17 cellular contexts compared by ENCODE assay signal in the genomic region with DNA sequence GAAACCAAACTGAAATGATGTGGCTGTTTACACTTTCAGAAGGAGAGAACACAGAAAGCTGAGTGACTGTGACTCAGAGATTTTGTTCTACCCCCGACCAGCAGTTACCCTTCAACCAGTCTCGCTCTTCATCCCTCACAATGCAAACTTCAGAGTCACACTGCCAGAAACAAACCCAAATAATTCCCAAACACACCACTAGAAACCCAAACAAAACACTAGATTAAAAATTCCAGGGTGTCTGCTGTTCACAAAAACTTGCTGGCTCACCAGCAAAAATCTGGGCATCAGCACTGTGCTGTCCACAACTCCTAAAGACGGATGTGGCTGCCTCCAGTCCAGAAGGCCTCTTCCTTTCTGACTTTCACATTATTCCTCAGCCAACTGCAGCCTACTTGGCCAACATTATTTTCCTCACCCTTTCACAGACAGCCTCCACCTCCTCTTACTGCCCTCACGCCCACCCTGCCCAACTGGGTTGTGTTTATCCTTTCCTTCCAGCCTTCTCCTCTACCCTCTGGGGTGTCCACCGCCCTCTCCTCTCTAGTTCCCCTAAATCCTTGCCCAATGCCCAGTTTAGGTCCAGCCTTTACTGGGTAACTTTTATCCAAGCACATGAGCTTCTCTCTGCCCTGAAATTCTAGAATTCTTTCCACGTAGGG.
DNase-seq lines count a peak whose midpoint lies in the region; ATAC-seq, FAIRE-seq and TF ChIP-seq lines count a peak whose summit lies in the region.
"Had no signal": no experiment of that assay in that cellular context is flagged by ENCODE, and none has a peak within 500 bp of the region (broad histone marks: within the 10 kb centered on the region; RNA-seq: fewer than 3 reads in every experiment).

No MANE protein-coding gene starts in this region.

- H3K9ac ChIP-seq in endothelial cell of umbilical vein (replicated peaks; ENCODE audit: extremely low read depth, insufficient read depth, low read length): no peak overlapping the region

- H3K4me1 Mint-ChIP-seq in glutamatergic neuron (ENCODE audit: low read depth, unreplicated experiment): peaks cover 5% of the 10 kb centered on the region

- no TSS peak for BruUV-seq in endothelial cell of umbilical vein (replicated peaks; lab: Mats Ljungman, UMichigan)

- intact Hi-C loops in endothelial cell of umbilical vein (cut with micrococcal nuclease): loop anchor here (1.0 kb wide), 1 partner anchor 9 kb away; no protein-coding TSS in a partner anchor

- POLR2A ChIA-PET in endothelial cell of umbilical vein (lab: Charles Lee): no interaction called here

- H3K36me3 ChIP-seq in endothelial cell of umbilical vein (ENCODE audit: control insufficient read depth in 2 of 2, extremely low read depth in 1 of 2, insufficient read depth in 2 of 2, low read length in 2 of 2): no peaks in the 10 kb centered on the region
- H3K36me3 ChIP-seq in thoracic aorta: no peaks in the 10 kb centered on the region
- H3K36me3 ChIP-seq in HAP-1 (replicated peaks): no peaks in the 10 kb centered on the region
- H3K36me3 ChIP-seq: cardiac muscle cell had no signal

- H3K9me1 ChIP-seq in endothelial cell of umbilical vein (replicated peaks; ENCODE audit: control insufficient read depth, extremely low read depth, insufficient read depth, low read length): no peaks in the 10 kb centered on the region

- H3K27me3 Mint-ChIP-seq in glutamatergic neuron (ENCODE audit: unreplicated experiment): no peaks in the 10 kb centered on the region

- peak; percentile 56 for ATAC-seq in GM21381 (IDR thresholded peaks at IDR 0.05; ENCODE audit: unreplicated experiment)
- peak; percentile 57 for ATAC-seq in HG03354 (IDR thresholded peaks at IDR 0.05; ENCODE audit: poor library complexity, severe bottlenecking, unreplicated experiment)
- no peak for ATAC-seq in thoracic aorta (ENCODE audit: insufficient number of reproducible peaks, low FRiP score, low read depth)
- ATAC-seq: activated CD4-positive, CD25-positive, alpha-beta regulatory T cell treated with anti-CD3 and anti-CD28 coated beads, Interleukin-2, amount 50 U/mL, for 24 hours; activated T-cell treated with anti-CD3 and anti-CD28 coated beads, Interleukin-2, amount 50 U/mL, for 4 hours; esophagus mucosa had no signal

- H3K4me1 ChIP-seq in endothelial cell of umbilical vein (ENCODE audit: control insufficient read depth, extremely low read depth, insufficient read depth, low read length): peaks cover 10% of the 10 kb centered on the region
- peaks cover 5 to 42% of the 10 kb centered on the region in 2 donors for H3K4me1 ChIP-seq in thoracic aorta (ENCODE audit: control insufficient read depth in 1 of 2, low read depth in 2 of 2)
- H3K4me1 ChIP-seq in HAP-1: peaks cover 56% of the 10 kb centered on the region

- H4K20me1 ChIP-seq in endothelial cell of umbilical vein (replicated peaks; ENCODE audit: control insufficient read depth, extremely low read depth, insufficient read depth, low read length): peaks cover 2% of the 10 kb centered on the region

- no peaks in the 10 kb centered on the region for H3K9me3 Mint-ChIP-seq in glutamatergic neuron (ENCODE audit: unreplicated experiment)
- H3K9me3 Mint-ChIP-seq: activated T-cell treated with anti-CD3 and anti-CD28 coated beads, Interleukin-2, amount 50 U/mL, for 4 hours; natural killer cell treated with Interleukin-12 subunit alpha and Interleukin-12 subunit beta and Interleukin-15 and Interleukin-18, amount 100 ng/mL, for 72 hours had no signal

- in situ Hi-C loops in HAP-1 (cut with MboI; ENCODE audit: low sequenced_read_pairs): no loop called here

- no peak for TF ChIP-seq POLR2A in endothelial cell of umbilical vein (IDR thresholded peaks at IDR 0.05; ENCODE audit: low read depth, low read length)

- H3K27me3 ChIP-seq in endothelial cell of umbilical vein (ENCODE audit: control insufficient read depth in 2 of 2, insufficient read depth in 2 of 2, low read length in 2 of 2) (no peaks in the 10 kb centered on the region), thoracic aorta (replicated peaks; ENCODE audit: insufficient read depth) (no peaks in the 10 kb centered on the region), HAP-1 (ENCODE audit: low read depth) (no peaks in the 10 kb centered on the region)
- H3K27me3 ChIP-seq: cardiac muscle cell had no signal

- no peaks in the 10 kb centered on the region for H3K9me3 ChIP-seq in endothelial cell of umbilical vein (replicated peaks; ENCODE audit: control insufficient read depth, insufficient read depth, low read length)
- H3K9me3 ChIP-seq in thoracic aorta: no peaks in the 10 kb centered on the region
- no peaks in the 10 kb centered on the region for H3K9me3 ChIP-seq in HAP-1

- H3K27ac ChIP-seq in endothelial cell of umbilical vein (ENCODE audit: insufficient read depth, low read depth, low read length) (peak overlapping the region; percentile 31), thoracic aorta (peak overlapping the region; percentile 72 to 80)
- H3K27ac ChIP-seq: cardiac muscle cell had no signal

- dilution Hi-C loops in endothelial cell of umbilical vein (cut with MboI; ENCODE audit: extremely low pct_ligation_motif_present, low sequenced_read_pairs): no loop called here

- no peak overlapping the region for H3K4me3 Mint-ChIP-seq in glutamatergic neuron (ENCODE audit: unreplicated experiment)
- H3K4me3 Mint-ChIP-seq: activated T-cell treated with anti-CD3 and anti-CD28 coated beads, Interleukin-2, amount 50 U/mL, for 4 hours; natural killer cell treated with Interleukin-12 subunit alpha and Interleukin-12 subunit beta and Interleukin-15 and Interleukin-18, amount 100 ng/mL, for 72 hours had no signal

- FAIRE-seq in endothelial cell of umbilical vein (lab: Jason Lieb, UNC): peak; percentile 54
- FAIRE-seq: GM12891, small intestine had no signal

- H3K79me2 ChIP-seq in endothelial cell of umbilical vein (ENCODE audit: control insufficient read depth, insufficient read depth, low read length): peaks cover 45% of the 10 kb centered on the region

- CTCF ChIA-PET in endothelial cell of umbilical vein (lab: Charles Lee): interaction anchor here (1.0 kb wide), 1 partner anchor 191 kb away, joined by 3 read pairs; no protein-coding TSS in a partner anchor

- H2AFZ ChIP-seq in endothelial cell of umbilical vein (ENCODE audit: low read depth, low read length): peak overlapping the region; percentile 47

- H3K36me3 Mint-ChIP-seq in glutamatergic neuron (ENCODE audit: unreplicated experiment): no peaks in the 10 kb centered on the region
- H3K36me3 Mint-ChIP-seq: natural killer cell treated with Interleukin-12 subunit alpha and Interleukin-12 subunit beta and Interleukin-15 and Interleukin-18, amount 100 ng/mL, for 72 hours had no signal

- peak; percentile 61 for DNase-seq in endothelial cell of umbilical vein (ENCODE audit: low read depth, low spot score)
- DNase-seq in thoracic aorta (ENCODE audit: low spot score): no peak
- no peak for DNase-seq in SK-N-DZ (ENCODE audit: low spot score)
- DNase-seq in HAP-1 (ENCODE audit: low spot score in 2 of 2): no peak
- DNase-seq in glutamatergic neuron: no peak
- DNase-seq: activated T-cell treated with anti-CD3 and anti-CD28 coated beads, Interleukin-2, amount 50 U/mL, for 4 hours; Calu3; MV-4-11; NCI-H524 treated with DMSO at 0.1 percent for 48 hours had no signal

- peak overlapping the region; percentile 59 for H3K4me2 ChIP-seq in endothelial cell of umbilical vein (ENCODE audit: insufficient read depth, low read length)

- TF ChIP-seq CTCF in endothelial cell of umbilical vein (IDR thresholded peaks at IDR 0.05; ENCODE audit: extremely low read depth in 1 of 2, insufficient read depth in 1 of 2, low read depth in 1 of 2, low read length in 2 of 2) (no peak), thoracic aorta (IDR thresholded peaks at IDR 0.05) (no peak), glutamatergic neuron (IDR thresholded peaks at IDR 0.05; ENCODE audit: partially characterized antibody, unreplicated experiment) (no peak)

- H3K4me3 ChIP-seq in endothelial cell of umbilical vein (replicated peaks in 1 of 3; ENCODE audit: insufficient read depth in 1 of 3, low read depth in 1 of 3, low read length in 3 of 3) (no peak overlapping the region), thoracic aorta (peak overlapping the region; percentile 51), HAP-1 (no peak overlapping the region)
- H3K4me3 ChIP-seq: cardiac muscle cell had no signal

- H3K27ac Mint-ChIP-seq in glutamatergic neuron (ENCODE audit: unreplicated experiment): no peak overlapping the region
- H3K27ac Mint-ChIP-seq: natural killer cell treated with Interleukin-12 subunit alpha and Interleukin-12 subunit beta and Interleukin-15 and Interleukin-18, amount 100 ng/mL, for 72 hours had no signal

TF ChIP-seq in endothelial cell of umbilical vein, 7 proteins besides CTCF, POLR2A, EP300 and RAD21:
- TF ChIP-seq GATA2 (IDR thresholded peaks at IDR 0.05; ENCODE audit: insufficient read depth, insufficient read length, low read depth, low read length): no peak
- TF ChIP-seq EZH2 (IDR thresholded peaks at IDR 0.05; ENCODE audit: borderline replicate concordance, low read depth, low read length, severe bottlenecking): no peak
- TF ChIP-seq MYC (IDR thresholded peaks at IDR 0.05; ENCODE audit: low read depth, low read length): no peak
- no peak for TF ChIP-seq FOS (IDR thresholded peaks at IDR 0.05; ENCODE audit: borderline replicate concordance, insufficient read depth, low read length)
- no peak for TF ChIP-seq POLR2AphosphoS5 (IDR thresholded peaks at IDR 0.05; ENCODE audit: insufficient read depth, low read depth, low read length)
- no peak for TF ChIP-seq JUN (IDR thresholded peaks at IDR 0.05; ENCODE audit: borderline replicate concordance, insufficient read depth, insufficient read length, low read depth)
- TF ChIP-seq, protein P1, sequence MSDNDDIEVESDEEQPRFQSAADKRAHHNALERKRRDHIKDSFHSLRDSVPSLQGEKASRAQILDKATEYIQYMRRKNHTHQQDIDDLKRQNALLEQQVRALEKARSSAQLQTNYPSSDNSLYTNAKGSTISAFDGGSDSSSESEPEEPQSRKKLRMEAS (IDR thresholded peaks at IDR 0.05; ENCODE audit: insufficient read depth, insufficient read length): no peak
